27 cellular contexts compared by ENCODE assay signal in the genomic region with DNA sequence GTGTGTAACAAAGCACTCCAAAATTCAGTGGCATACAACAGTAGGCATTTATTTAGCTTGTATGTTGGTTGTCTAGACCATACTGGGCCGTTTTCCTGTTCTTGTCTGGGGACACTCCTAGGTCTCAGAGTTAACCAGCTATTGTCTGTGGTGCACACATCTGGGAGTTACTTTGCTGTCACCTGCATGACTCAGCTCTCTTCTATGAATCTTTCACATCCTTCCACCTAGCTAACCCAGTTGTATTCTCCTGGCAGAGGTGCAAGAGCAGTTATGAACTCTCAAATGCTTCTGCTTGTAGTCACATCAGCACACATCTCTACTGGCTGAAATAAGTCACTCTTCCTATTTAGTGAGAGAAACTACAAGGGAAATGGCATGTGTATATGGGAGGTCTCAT.
"Had no signal": no experiment of that assay in that cellular context is flagged by ENCODE, and none has a peak within 500 bp of the region (broad histone marks: within the 10 kb centered on the region; RNA-seq: fewer than 3 reads in every experiment).

No MANE protein-coding gene starts in this region.

- DNase-seq: activated CD4-positive, alpha-beta memory T cell treated with anti-CD3 and anti-CD28 coated beads for 36 hours; activated CD4-positive, alpha-beta T cell treated with anti-CD3 and anti-CD28 coated beads for 36 hours; activated CD4-positive, alpha-beta T cell treated with anti-CD3 and anti-CD28 coated beads, Interleukin-2, amount 10 ng/mL, durations not matched to agents 24 days and 14 days; activated CD4-positive, CD25-positive, alpha-beta regulatory T cell; activated CD4-positive, CD25-positive, alpha-beta regulatory T cell treated with anti-CD3 and anti-CD28 coated beads, Interleukin-2, amount 50 U/mL, for 72 hours; activated CD8-positive, alpha-beta memory T cell treated with anti-CD3 and anti-CD28 coated beads, Interleukin-2, amount 10 ng/mL, durations not matched to agents 7 days and 5 days; activated CD8-positive, alpha-beta memory T cell treated with anti-CD3 and anti-CD28 coated beads, Interleukin-2, amount 50 U/mL, for 4 hours; activated CD8-positive, alpha-beta T cell treated with anti-CD3 and anti-CD28 coated beads, Interleukin-2, amount 10 ng/mL, durations not matched to agents 7 days and 5 days; activated gamma-delta T cell; activated naive CD4-positive, alpha-beta T cell; activated naive CD4-positive, alpha-beta T cell treated with anti-CD3 and anti-CD28 coated beads, Interleukin-2, amount 10 ng/mL, durations not matched to agents 7 days and 5 days; activated naive CD8-positive, alpha-beta T cell treated with anti-CD3 and anti-CD28 coated beads, Interleukin-2, amount 10 ng/mL, durations not matched to agents 7 days and 5 days; activated T-cell treated with anti-CD3 and anti-CD28 coated beads, Interleukin-2, amount 50 U/mL, for 1 hour; activated T-cell treated with anti-CD3 and anti-CD28 coated beads, Interleukin-2, amount 50 U/mL, for 72 hours; dorsolateral prefrontal cortex; effector memory CD4-positive, alpha-beta T cell; endodermal cell; erythroblast; esophagus squamous epithelium; foreskin melanocyte; heart right ventricle; T-helper 2 cell had no signal

- H3K36me3 ChIP-seq: ascending aorta, breast epithelium, esophagus squamous epithelium, gastroesophageal sphincter, heart right ventricle had no signal

- H3K4me3 ChIP-seq: ascending aorta, breast epithelium, coronary artery, dorsolateral prefrontal cortex, esophagus squamous epithelium, gastroesophageal sphincter, heart right ventricle had no signal

- H3K27me3 ChIP-seq: ascending aorta, breast epithelium, dorsolateral prefrontal cortex, gastroesophageal sphincter had no signal

- ATAC-seq: activated CD4-positive, alpha-beta T cell treated with anti-CD3 and anti-CD28 coated beads for 36 hours; activated CD8-positive, alpha-beta memory T cell treated with anti-CD3 and anti-CD28 coated beads, Interleukin-2, amount 10 ng/mL, durations not matched to agents 7 days and 5 days; activated CD8-positive, alpha-beta T cell treated with anti-CD3 and anti-CD28 coated beads, Interleukin-2, amount 10 ng/mL, durations not matched to agents 7 days and 5 days; activated naive CD4-positive, alpha-beta T cell treated with anti-CD3 and anti-CD28 coated beads, Interleukin-2, amount 50 U/mL, for 72 hours; activated T-cell treated with anti-CD3 and anti-CD28 coated beads, Interleukin-2, amount 50 U/mL, for 72 hours; gastroesophageal sphincter; heart right ventricle had no signal
